10 cellular contexts compared by ENCODE assay signal in the genomic region with DNA sequence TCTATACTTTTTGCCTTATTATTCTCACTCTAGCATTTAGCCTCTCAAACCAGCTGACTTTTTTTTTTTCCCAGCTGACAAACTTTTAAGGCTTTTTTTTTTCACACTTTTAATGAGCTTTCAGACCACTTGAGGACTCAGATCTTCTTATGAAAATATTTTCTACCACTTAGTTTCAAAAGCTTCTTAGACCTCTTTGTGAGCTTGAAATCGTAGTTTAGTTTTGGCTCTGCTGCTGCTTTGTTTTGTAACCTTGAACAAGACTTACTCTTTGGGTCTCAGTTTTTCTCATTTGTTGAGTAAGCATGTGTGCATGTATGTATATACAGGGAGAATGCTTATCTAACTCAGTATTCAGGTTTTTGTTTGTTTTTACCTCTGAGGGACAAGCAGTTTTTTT. TPM values are rescaled to one million over a fixed set of nuclear protein-coding genes. Genes with fewer than 3 reads are reported as not detected.
A peak's percentile ranks its signal among the peaks of the same experiment; 100 is the strongest.
DNase-seq lines count a peak whose midpoint lies in the region; FAIRE-seq and TF ChIP-seq lines count a peak whose summit lies in the region.
"Had no signal": no experiment of that assay in that cellular context is flagged by ENCODE, and none has a peak within 500 bp of the region (broad histone marks: within the 10 kb centered on the region; RNA-seq: fewer than 3 reads in every experiment).

No MANE protein-coding gene starts in this region.

- peaks cover 2% of the 10 kb centered on the region for H3K36me3 Mint-ChIP-seq in activated CD4-positive, alpha-beta T cell treated with anti-CD3 and anti-CD28 coated beads, Interleukin-2, amount 10 ng/mL, durations not matched to agents 24 days and 14 days (ENCODE audit: low read depth)

- H3K36me3 ChIP-seq in ascending aorta = no peaks in the 10 kb centered on the region
- H3K36me3 ChIP-seq in kidney epithelial cell (ENCODE audit: control insufficient read depth, insufficient read depth, low read length) = no peaks in the 10 kb centered on the region
- no peaks in the 10 kb centered on the region for H3K36me3 ChIP-seq in suprapubic skin
- H3K36me3 ChIP-seq: Peyer's patch had no signal

- H3K4me3 Mint-ChIP-seq in activated CD4-positive, alpha-beta T cell treated with anti-CD3 and anti-CD28 coated beads, Interleukin-2, amount 10 ng/mL, durations not matched to agents 24 days and 14 days = peak overlapping the region; percentile 16
- H3K4me3 Mint-ChIP-seq: B cell had no signal

- H3K4me3 ChIP-seq in ascending aorta = peak overlapping the region; percentile 72 to 83
- peak overlapping the region; percentile 20 for H3K4me3 ChIP-seq in kidney epithelial cell (ENCODE audit: low read depth, low read length)
- H3K4me3 ChIP-seq in suprapubic skin = peak overlapping the region; percentile 86

- H3K27me3 ChIP-seq in ascending aorta (no peaks in the 10 kb centered on the region), kidney epithelial cell (ENCODE audit: control insufficient read depth, insufficient read depth, low read length) (no peaks in the 10 kb centered on the region), suprapubic skin (no peaks in the 10 kb centered on the region)
- H3K27me3 ChIP-seq: Peyer's patch had no signal

- H3K9me3 ChIP-seq in ascending aorta (no peaks in the 10 kb centered on the region), suprapubic skin (no peaks in the 10 kb centered on the region)
- H3K9me3 ChIP-seq: Peyer's patch had no signal

- TF ChIP-seq CTCF in ascending aorta (IDR thresholded peaks at IDR 0.05) (no peak), kidney epithelial cell (IDR thresholded peaks at IDR 0.05; ENCODE audit: insufficient read depth, low read length, poor library complexity, severe bottlenecking) (no peak), suprapubic skin (IDR thresholded peaks at IDR 0.05) (no peak)

- WGBS in suprapubic skin = 3% methylated on average over 1 of the region's 1 CpG

- DNase-seq in activated CD4-positive, alpha-beta T cell treated with anti-CD3 and anti-CD28 coated beads, Interleukin-2, amount 10 ng/mL, durations not matched to agents 24 days and 14 days = no peak
- DNase-seq in activated CD4-positive, alpha-beta T cell treated with anti-CD3 and anti-CD28 coated beads for 1 hour = no peak
- DNase-seq in ascending aorta (ENCODE audit: low spot score in 2 of 2) (no peak), kidney epithelial cell (ENCODE audit: low read depth) (no peak), suprapubic skin (ENCODE audit: low spot score in 2 of 2) (no peak), NCI-H1694 treated with DMSO at 0.1 percent for 48 hours (lab: John Stamatoyannopoulos, UW) (no peak), AG20443 (ENCODE audit: low spot score) (no peak), urothelium cell line (ENCODE audit: low spot score) (no peak)
- DNase-seq: Peyer's patch had no signal

- peaks cover 0 to 20% of the 10 kb centered on the region in 2 donors for H3K4me1 ChIP-seq in ascending aorta
- H3K4me1 ChIP-seq in suprapubic skin = peaks cover 66% of the 10 kb centered on the region

- no peak for TF ChIP-seq EP300 in suprapubic skin (IDR thresholded peaks at IDR 0.05)

- FAIRE-seq in urothelium cell line (lab: Jason Lieb, UNC) = no peak

- peaks cover 31% of the 10 kb centered on the region for H3K4me1 Mint-ChIP-seq in activated CD4-positive, alpha-beta T cell treated with anti-CD3 and anti-CD28 coated beads, Interleukin-2, amount 10 ng/mL, durations not matched to agents 24 days and 14 days

- no peak for TF ChIP-seq POLR2A in suprapubic skin (IDR thresholded peaks at IDR 0.05)

- no peaks in the 10 kb centered on the region for H3K27me3 Mint-ChIP-seq in activated CD4-positive, alpha-beta T cell treated with anti-CD3 and anti-CD28 coated beads, Interleukin-2, amount 10 ng/mL, durations not matched to agents 24 days and 14 days
- H3K27me3 Mint-ChIP-seq: B cell had no signal

- intact Hi-C loops in activated CD4-positive, alpha-beta T cell treated with anti-CD3 and anti-CD28 coated beads, Interleukin-2, amount 10 ng/mL, durations not matched to agents 24 days and 14 days (cut with micrococcal nuclease) = no loop called here
- intact Hi-C loops in ascending aorta (cut with DNase I) = loop anchor here (10.0 kb wide), 1 partner anchor 383 kb away; a partner anchor contains a TSS

- H3K27ac Mint-ChIP-seq in activated CD4-positive, alpha-beta T cell treated with anti-CD3 and anti-CD28 coated beads, Interleukin-2, amount 10 ng/mL, durations not matched to agents 24 days and 14 days = no peak overlapping the region
- H3K27ac Mint-ChIP-seq: B cell had no signal

- H3K27ac ChIP-seq in ascending aorta (peak overlapping the region; percentile 90 to 97), suprapubic skin (no peak overlapping the region)
- H3K27ac ChIP-seq: Peyer's patch had no signal

- H3K9me3 Mint-ChIP-seq in activated CD4-positive, alpha-beta T cell treated with anti-CD3 and anti-CD28 coated beads, Interleukin-2, amount 10 ng/mL, durations not matched to agents 24 days and 14 days = no peaks in the 10 kb centered on the region

RNA-seq across cellular contexts. Expression of a gene that starts 3.5 kb away (rescaled TPM):
- total RNA-seq in activated CD4-positive, alpha-beta T cell treated with anti-CD3 and anti-CD28 coated beads, Interleukin-2, amount 10 ng/mL, durations not matched to agents 24 days and 14 days = 7.2 and 9.5 TPM in 2 replicates
- total RNA-seq in ascending aorta = 33.0 TPM
- total RNA-seq in kidney epithelial cell = 14.8 and 16.0 TPM in 2 replicates
- total RNA-seq in suprapubic skin = 10 to 100 TPM; 21.1 to 46.8 (median 29.5) TPM

Comparison
In these comparisons a context has a peak if more than half of its experiments do, and no peak if none do; other contexts are left out.
1. H3K4me3 ChIP-seq: peak in every context shown above with its lines; median percentile 86 in suprapubic skin; 78 in ascending aorta; 20 in kidney epithelial cell.